Comparison of ENCODE assay signal across 13 cellular contexts in genomic region chr19:46710687-46711086, GRCh38.
"Had no signal": no experiment of that assay in that cellular context is flagged by ENCODE, and none has a peak within 500 bp of the region (broad histone marks: within the 10 kb centered on the region; RNA-seq: fewer than 3 reads in every experiment).

No MANE protein-coding gene starts in this region.

- H3K27ac ChIP-seq: tibial artery had no signal

- H3K4me3 Mint-ChIP-seq: activated naive CD8-positive, alpha-beta T cell; activated T-cell treated with anti-CD3 and anti-CD28 coated beads, Interleukin-2, amount 50 U/mL, for 4 hours had no signal

- H3K9me3 Mint-ChIP-seq: activated T-cell treated with anti-CD3 and anti-CD28 coated beads, Interleukin-2, amount 50 U/mL, for 4 hours had no signal

- DNase-seq: activated effector memory CD4-positive, alpha-beta T cell treated with anti-CD3 and anti-CD28 coated beads, Interleukin-2, amount 50 U/mL, for 16 hours; activated T-cell treated with anti-CD3 and anti-CD28 coated beads, Interleukin-2, amount 50 U/mL, for 4 hours; anterior cingulate cortex; dermis blood vessel endothelial cell; glutamatergic neuron; islet precursor cell; mammary epithelial cell; retina; tibial artery had no signal

- H3K4me3 ChIP-seq: tibial artery had no signal

- H3K27me3 ChIP-seq: tibial artery had no signal

- H3K9me3 ChIP-seq: tibial artery had no signal

- ATAC-seq: activated CD4-positive, CD25-positive, alpha-beta regulatory T cell treated with anti-CD3 and anti-CD28 coated beads, Interleukin-2, amount 50 U/mL, for 24 hours; activated T-cell treated with anti-CD3 and anti-CD28 coated beads, Interleukin-2, amount 50 U/mL, for 4 hours; esophagus mucosa; left lobe of liver had no signal

- H3K27me3 Mint-ChIP-seq: activated naive CD8-positive, alpha-beta T cell had no signal

- H3K36me3 Mint-ChIP-seq: activated naive CD8-positive, alpha-beta T cell had no signal
